Comparison of ENCODE assay signal across 1 cellular context in the genomic region with DNA sequence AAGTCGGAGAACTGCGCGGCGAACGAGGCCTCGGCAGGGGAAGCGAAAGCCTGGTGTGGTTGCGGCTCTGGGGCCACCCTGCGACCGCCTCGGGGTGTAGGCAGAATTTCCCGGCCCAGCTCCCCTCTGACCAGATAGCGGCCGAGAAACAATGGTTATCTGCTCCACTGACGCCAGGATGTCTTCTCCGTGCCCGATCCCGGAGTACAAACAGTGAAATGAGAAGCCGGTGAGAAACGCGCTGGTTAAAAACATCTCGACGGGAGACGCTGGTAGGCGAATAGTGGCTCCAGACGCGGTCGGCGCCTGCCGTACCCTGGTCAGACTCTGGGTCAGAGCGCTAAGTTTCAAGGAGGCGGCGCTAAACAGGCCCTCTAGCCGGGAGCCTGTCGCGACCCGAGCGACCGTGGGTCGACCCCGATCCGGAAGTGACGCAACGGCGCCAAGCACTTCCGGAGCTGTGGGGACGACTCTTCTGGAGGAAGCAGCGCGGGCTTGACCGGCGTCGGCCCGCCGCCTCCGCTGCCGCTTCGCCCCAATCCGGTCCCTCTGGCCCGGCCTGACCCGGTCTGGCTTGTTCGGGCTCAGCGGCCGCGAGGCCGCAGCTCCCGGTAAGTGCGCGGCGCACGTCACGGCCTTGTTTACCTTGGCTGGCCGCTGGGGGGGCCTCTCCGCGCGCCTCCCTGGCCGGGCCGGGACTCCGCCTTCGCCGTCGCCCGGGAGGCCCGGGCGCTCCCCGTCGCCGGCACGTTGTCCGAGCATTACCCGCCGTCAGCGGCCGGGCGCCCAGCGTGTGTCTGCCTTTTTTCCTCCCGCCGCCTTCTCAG.
TF ChIP-seq lines count a peak whose summit lies in the region.

A gene (plus strand): TSS at position 455 of the 827 bp plus-strand sequence. CDS start 8,717 bp downstream, outside the sequence.

TF ChIP-seq in SK-N-SH, 30 proteins besides CTCF, POLR2A, EP300 and RAD21:
- TF ChIP-seq FOXM1 (IDR thresholded peaks at IDR 0.05; ENCODE audit: low read depth) = no peak
- TF ChIP-seq GABPA (IDR thresholded peaks at IDR 0.05; ENCODE audit: low read depth) = peak; percentile 94
- no peak for TF ChIP-seq NFIC (IDR thresholded peaks at IDR 0.05; ENCODE audit: borderline replicate concordance)
- no peak for TF ChIP-seq SMC3 (IDR thresholded peaks at IDR 0.05; ENCODE audit: low read depth, low read length)
- peak; percentile 80 for TF ChIP-seq TAF1 (IDR thresholded peaks at IDR 0.05; ENCODE audit: borderline replicate concordance, low read depth, low read length)
- TF ChIP-seq ELF1 (IDR thresholded peaks at IDR 0.05) = peak; percentile 79
- TF ChIP-seq, protein P1, sequence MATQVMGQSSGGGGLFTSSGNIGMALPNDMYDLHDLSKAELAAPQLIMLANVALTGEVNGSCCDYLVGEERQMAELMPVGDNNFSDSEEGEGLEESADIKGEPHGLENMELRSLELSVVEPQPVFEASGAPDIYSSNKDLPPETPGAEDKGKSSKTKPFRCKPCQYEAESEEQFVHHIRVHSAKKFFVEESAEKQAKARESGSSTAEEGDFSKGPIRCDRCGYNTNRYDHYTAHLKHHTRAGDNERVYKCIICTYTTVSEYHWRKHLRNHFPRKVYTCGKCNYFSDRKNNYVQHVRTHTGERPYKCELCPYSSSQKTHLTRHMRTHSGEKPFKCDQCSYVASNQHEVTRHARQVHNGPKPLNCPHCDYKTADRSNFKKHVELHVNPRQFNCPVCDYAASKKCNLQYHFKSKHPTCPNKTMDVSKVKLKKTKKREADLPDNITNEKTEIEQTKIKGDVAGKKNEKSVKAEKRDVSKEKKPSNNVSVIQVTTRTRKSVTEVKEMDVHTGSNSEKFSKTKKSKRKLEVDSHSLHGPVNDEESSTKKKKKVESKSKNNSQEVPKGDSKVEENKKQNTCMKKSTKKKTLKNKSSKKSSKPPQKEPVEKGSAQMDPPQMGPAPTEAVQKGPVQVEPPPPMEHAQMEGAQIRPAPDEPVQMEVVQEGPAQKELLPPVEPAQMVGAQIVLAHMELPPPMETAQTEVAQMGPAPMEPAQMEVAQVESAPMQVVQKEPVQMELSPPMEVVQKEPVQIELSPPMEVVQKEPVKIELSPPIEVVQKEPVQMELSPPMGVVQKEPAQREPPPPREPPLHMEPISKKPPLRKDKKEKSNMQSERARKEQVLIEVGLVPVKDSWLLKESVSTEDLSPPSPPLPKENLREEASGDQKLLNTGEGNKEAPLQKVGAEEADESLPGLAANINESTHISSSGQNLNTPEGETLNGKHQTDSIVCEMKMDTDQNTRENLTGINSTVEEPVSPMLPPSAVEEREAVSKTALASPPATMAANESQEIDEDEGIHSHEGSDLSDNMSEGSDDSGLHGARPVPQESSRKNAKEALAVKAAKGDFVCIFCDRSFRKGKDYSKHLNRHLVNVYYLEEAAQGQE (IDR thresholded peaks at IDR 0.05; ENCODE audit: low read depth, low read length) = no peak
- TF ChIP-seq CHD2 (IDR thresholded peaks at IDR 0.05; ENCODE audit: low read length, partially characterized antibody) = peak; percentile 91
- TF ChIP-seq RFX5 (IDR thresholded peaks at IDR 0.05; ENCODE audit: low read length) = 0 out of 2 replicates have a peak, but pooled peaks have one; percentile 19
- peak; percentile 89 for TF ChIP-seq POLR2AphosphoS5 (IDR thresholded peaks at IDR 0.05; ENCODE audit: low read depth, low read length)
- TF ChIP-seq, protein P2, sequence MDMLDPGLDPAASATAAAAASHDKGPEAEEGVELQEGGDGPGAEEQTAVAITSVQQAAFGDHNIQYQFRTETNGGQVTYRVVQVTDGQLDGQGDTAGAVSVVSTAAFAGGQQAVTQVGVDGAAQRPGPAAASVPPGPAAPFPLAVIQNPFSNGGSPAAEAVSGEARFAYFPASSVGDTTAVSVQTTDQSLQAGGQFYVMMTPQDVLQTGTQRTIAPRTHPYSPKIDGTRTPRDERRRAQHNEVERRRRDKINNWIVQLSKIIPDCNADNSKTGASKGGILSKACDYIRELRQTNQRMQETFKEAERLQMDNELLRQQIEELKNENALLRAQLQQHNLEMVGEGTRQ (IDR thresholded peaks at IDR 0.05; ENCODE audit: borderline replicate concordance, low read depth, low read length) = no peak
- peak; percentile 75; the same call in 1 of the 2 replicates for TF ChIP-seq SIN3A (IDR thresholded peaks at IDR 0.05; ENCODE audit: borderline replicate concordance, low read depth, low read length)
- no peak for TF ChIP-seq EZH2phosphoT487 (IDR thresholded peaks at IDR 0.05; ENCODE audit: borderline replicate concordance, low read depth)
- TF ChIP-seq FOXJ3 (CRISPR knock-in tag; IDR thresholded peaks at IDR 0.05) = no peak; the same call in 1 of the 2 replicates
- peak; percentile 78; the same call in 1 of the 2 replicates for TF ChIP-seq RXRA (IDR thresholded peaks at IDR 0.05; ENCODE audit: borderline replicate concordance, low read depth)
- no peak for TF ChIP-seq RCOR1 (IDR thresholded peaks at IDR 0.05; ENCODE audit: low read length)
- 0 out of 2 replicates have a peak, but pooled peaks have one; percentile 11 for TF ChIP-seq TCF12 (IDR thresholded peaks at IDR 0.05)
- no peak for TF ChIP-seq JUND (IDR thresholded peaks at IDR 0.05)
- TF ChIP-seq, protein P3, sequence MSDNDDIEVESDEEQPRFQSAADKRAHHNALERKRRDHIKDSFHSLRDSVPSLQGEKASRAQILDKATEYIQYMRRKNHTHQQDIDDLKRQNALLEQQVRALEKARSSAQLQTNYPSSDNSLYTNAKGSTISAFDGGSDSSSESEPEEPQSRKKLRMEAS (IDR thresholded peaks at IDR 0.05; ENCODE audit: low read depth) = 0 out of 2 replicates have a peak, but pooled peaks have one; percentile 63
- TF ChIP-seq, protein P4, sequence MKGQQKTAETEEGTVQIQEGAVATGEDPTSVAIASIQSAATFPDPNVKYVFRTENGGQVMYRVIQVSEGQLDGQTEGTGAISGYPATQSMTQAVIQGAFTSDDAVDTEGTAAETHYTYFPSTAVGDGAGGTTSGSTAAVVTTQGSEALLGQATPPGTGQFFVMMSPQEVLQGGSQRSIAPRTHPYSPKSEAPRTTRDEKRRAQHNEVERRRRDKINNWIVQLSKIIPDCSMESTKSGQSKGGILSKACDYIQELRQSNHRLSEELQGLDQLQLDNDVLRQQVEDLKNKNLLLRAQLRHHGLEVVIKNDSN (IDR thresholded peaks at IDR 0.05; ENCODE audit: borderline replicate concordance, low read depth) = 0 out of 2 replicates have a peak, but pooled peaks have one; percentile 12
- TF ChIP-seq, protein P5, sequence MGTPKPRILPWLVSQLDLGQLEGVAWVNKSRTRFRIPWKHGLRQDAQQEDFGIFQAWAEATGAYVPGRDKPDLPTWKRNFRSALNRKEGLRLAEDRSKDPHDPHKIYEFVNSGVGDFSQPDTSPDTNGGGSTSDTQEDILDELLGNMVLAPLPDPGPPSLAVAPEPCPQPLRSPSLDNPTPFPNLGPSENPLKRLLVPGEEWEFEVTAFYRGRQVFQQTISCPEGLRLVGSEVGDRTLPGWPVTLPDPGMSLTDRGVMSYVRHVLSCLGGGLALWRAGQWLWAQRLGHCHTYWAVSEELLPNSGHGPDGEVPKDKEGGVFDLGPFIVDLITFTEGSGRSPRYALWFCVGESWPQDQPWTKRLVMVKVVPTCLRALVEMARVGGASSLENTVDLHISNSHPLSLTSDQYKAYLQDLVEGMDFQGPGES (IDR thresholded peaks at IDR 0.05; ENCODE audit: low read depth, low read length) = no peak
- peak; percentile 43; the same call in 1 of the 2 replicates for TF ChIP-seq MXI1 (IDR thresholded peaks at IDR 0.05; ENCODE audit: low read depth, low read length)
